In the genomic region with DNA sequence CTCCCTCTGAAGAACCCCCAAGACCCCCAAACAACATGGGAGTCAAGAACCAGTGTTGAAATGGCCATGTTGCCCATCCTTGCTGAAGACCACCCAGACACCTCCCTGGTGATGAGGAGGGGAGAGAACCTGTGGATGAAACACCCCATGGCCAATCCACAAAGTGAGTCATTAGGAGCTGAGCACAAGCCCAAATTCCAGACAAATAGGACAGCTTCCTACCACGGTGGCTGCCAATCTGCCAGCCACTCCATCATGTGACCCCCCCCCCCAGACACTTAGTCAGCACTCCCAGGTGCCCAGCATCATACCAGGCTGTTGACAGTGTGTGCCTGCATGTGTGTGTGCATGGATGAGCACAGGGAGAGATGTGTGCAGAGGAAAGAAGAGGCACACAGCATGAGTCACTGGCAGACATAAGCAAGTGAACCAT, we compare ENCODE assay signal across 13 cellular contexts. TPM values are rescaled to one million over a fixed set of nuclear protein-coding genes. Genes with fewer than 3 reads are reported as not detected.
A peak's percentile ranks its signal among the peaks of the same experiment; 100 is the strongest.
DNase-seq lines count a peak whose midpoint lies in the region; ATAC-seq, FAIRE-seq and TF ChIP-seq lines count a peak whose summit lies in the region.
"Had no signal": no experiment of that assay in that cellular context is flagged by ENCODE, and none has a peak within 500 bp of the region (broad histone marks: within the 10 kb centered on the region; RNA-seq: fewer than 3 reads in every experiment).

No MANE protein-coding gene starts in this region.

- H3K4me1 ChIP-seq in OCI-LY7 (ENCODE audit: insufficient read depth, low read length, poor library complexity, severe bottlenecking): no peaks in the 10 kb centered on the region
- H3K4me1 ChIP-seq: parathyroid adenoma, testis had no signal

- no peak; the same call in none of the 2 replicates for TF ChIP-seq CTCF in OCI-LY7 (conservative IDR thresholded peaks at IDR 0.05; ENCODE audit: low read length)

- H3K9me3 ChIP-seq in OCI-LY7 (ENCODE audit: low read length): no peaks in the 10 kb centered on the region
- H3K9me3 ChIP-seq: testis had no signal

- H3K27ac ChIP-seq in cingulate gyrus (ENCODE audit: low read depth, low read length) (peak overlapping the region; percentile 65), OCI-LY7 (ENCODE audit: low read depth, low read length, poor library complexity, severe bottlenecking) (no peak overlapping the region)
- H3K27ac ChIP-seq: coronary artery, parathyroid adenoma, testis had no signal

- POLR2A ChIA-PET in OCI-LY7 (lab: Charles Lee): interaction anchor here (0.6 kb wide), 1 partner anchor 12 kb away, joined by 3 read pairs; no protein-coding TSS in a partner anchor

- no peak for FAIRE-seq in HTR-8/SVneo (lab: Jason Lieb, UNC)
- FAIRE-seq: A204.1 had no signal

- intact Hi-C loops in OCI-LY7 (cut with micrococcal nuclease; ENCODE audit: unreplicated experiment): loop anchor here (5.0 to 10.0 kb wide), 2 partner anchors 532 to 750 kb away; a partner anchor contains a TSS

- CTCF ChIA-PET in OCI-LY7 (lab: Charles Lee; ENCODE audit: unreplicated experiment): no interaction called here

- H3K79me2 ChIP-seq in OCI-LY7 (ENCODE audit: insufficient read depth, low read depth, low read length): no peaks in the 10 kb centered on the region
- H3K79me2 ChIP-seq: parathyroid adenoma had no signal

- DNase-seq in NCI-H1694 treated with DMSO at 0.1 percent for 48 hours (lab: John Stamatoyannopoulos, UW) (peak; percentile 46), NCI-H1694 (lab: John Stamatoyannopoulos, UW) (no peak), M059J (ENCODE audit: low read depth) (peak; percentile 68), occipital lobe (lab: John Stamatoyannopoulos, UW) (peak; percentile 62), OCI-LY7 (ENCODE audit: low spot score) (no peak), HTR-8/SVneo (ENCODE audit: insufficient read length, low spot score) (no peak)
- DNase-seq: activated B cell treated with CpG ODN at 0.5 μM for 24 hours had no signal

- H4K20me1 ChIP-seq in OCI-LY7 (ENCODE audit: insufficient read depth, low read length): no peaks in the 10 kb centered on the region

- no TSS peak for BruUV-seq in OCI-LY7 (replicated peaks; lab: Mats Ljungman, UMichigan)

- no peak overlapping the region for H3K4me2 ChIP-seq in OCI-LY7 (ENCODE audit: low read length)

- H3K36me3 ChIP-seq in OCI-LY7 (ENCODE audit: insufficient read depth, low read length): no peaks in the 10 kb centered on the region

- ATAC-seq in GM18868 (IDR thresholded peaks at IDR 0.05; ENCODE audit: unreplicated experiment): no peak

- no peak overlapping the region for H3K4me3 ChIP-seq in OCI-LY7 (ENCODE audit: low read depth, low read length, poor library complexity, severe bottlenecking)
- H3K4me3 ChIP-seq: coronary artery, testis had no signal

- no peak overlapping the region for H2AFZ ChIP-seq in OCI-LY7 (ENCODE audit: low read length)
- H2AFZ ChIP-seq: parathyroid adenoma had no signal

- H3K9me2 ChIP-seq in OCI-LY7 (ENCODE audit: insufficient read depth, low read length): no peaks in the 10 kb centered on the region

RNA-seq across cellular contexts. Expression of a gene that starts 26.4 kb away (rescaled TPM):
- 421 and 515 TPM in 2 replicates for total RNA-seq in M059J (2014; rRNA removed; shearing (Covaris generic))
- total RNA-seq in occipital lobe: 4,341 TPM
- 4,732 and 5,467 TPM in 2 replicates for total RNA-seq in OCI-LY7 (2014; rRNA removed; shearing (Covaris generic))
- 1,845 and 1,913 TPM in 2 replicates for total RNA-seq in OCI-LY7 (2022)

RNA-seq across cellular contexts. Expression of a gene that starts 36.3 kb away (rescaled TPM):
- 0.15 TPM in 2 replicates for total RNA-seq in M059J (2014; rRNA removed; shearing (Covaris generic))
- total RNA-seq in occipital lobe (8.3 TPM), OCI-LY7 (2022) (3.8 and 4.3 TPM in 2 replicates)
- total RNA-seq in OCI-LY7 (2014; rRNA removed; shearing (Covaris generic)): 1.7 and 3.1 TPM in 2 replicates

Comparison
In these comparisons a context has a peak if more than half of its experiments do, and no peak if none do; other contexts are left out.
1. DNase-seq: peak in NCI-H1694 treated with DMSO at 0.1 percent for 48 hours (single experiment), M059J (single experiment) and occipital lobe (single experiment); none in NCI-H1694 (single experiment), OCI-LY7 (single experiment) and HTR-8/SVneo (single experiment).